ENCODE assay signal across 7 cellular contexts in genomic region chr6:110878751-110879539, GRCh38.
DNase-seq lines count a peak whose midpoint lies in the region; ATAC-seq and TF ChIP-seq lines count a peak whose summit lies in the region.

No MANE protein-coding gene starts in this region.

- H3K4me2 ChIP-seq in KMS-11, result peak overlapping the region; percentile 91

- H3K4me3 ChIP-seq in KMS-11 (IDR thresholded peaks at IDR 0.05; ENCODE audit: insufficient read depth, low read depth, low read length), result no peak overlapping the region
- H3K4me3 ChIP-seq in retinal pigment epithelial cell (ENCODE audit: low read length), result peak overlapping the region; percentile 19

- no peak overlapping the region for H2AFZ ChIP-seq in KMS-11 (ENCODE audit: low read depth)

- H3K27ac ChIP-seq in KMS-11, result no peak overlapping the region

- no peaks in the 10 kb centered on the region for H3K27me3 ChIP-seq in KMS-11 (ENCODE audit: insufficient read depth, low read depth)

- peaks cover 95% of the 10 kb centered on the region for H3K79me2 ChIP-seq in KMS-11 (ENCODE audit: insufficient read depth, low read depth)

- peaks cover 63% of the 10 kb centered on the region for H3K4me1 ChIP-seq in KMS-11 (ENCODE audit: low read depth, poor library complexity, severe bottlenecking)

- H3K9ac ChIP-seq in KMS-11, result no peak overlapping the region

- ATAC-seq in GM18511 (IDR thresholded peaks at IDR 0.05; ENCODE audit: unreplicated experiment) (no peak), HG03469 (IDR thresholded peaks at IDR 0.05; ENCODE audit: unreplicated experiment) (no peak)

- TF ChIP-seq CTCF in KMS-11 (conservative IDR thresholded peaks at IDR 0.05; ENCODE audit: low read depth, low read length) (no peak), retinal pigment epithelial cell (conservative IDR thresholded peaks at IDR 0.05; ENCODE audit: low read depth, low read length) (peak; percentile 58)

- H3K36me3 ChIP-seq in KMS-11 (ENCODE audit: insufficient read depth), result no peaks in the 10 kb centered on the region

- DNase-seq in EL, result peak; percentile 40
- DNase-seq in activated T-helper 1 cell treated with Interleukin-2 at 50 U/mL for 16 hours (ENCODE audit: low read depth), result peak; percentile 13
- DNase-seq in germinal center (ENCODE audit: low spot score), result peak; percentile 46
- DNase-seq in retinal pigment epithelial cell (ENCODE audit: low read depth), result peak; percentile 9

- H4K20me1 ChIP-seq in KMS-11 (ENCODE audit: insufficient read depth), result peaks cover 64% of the 10 kb centered on the region
